In the genomic region with DNA sequence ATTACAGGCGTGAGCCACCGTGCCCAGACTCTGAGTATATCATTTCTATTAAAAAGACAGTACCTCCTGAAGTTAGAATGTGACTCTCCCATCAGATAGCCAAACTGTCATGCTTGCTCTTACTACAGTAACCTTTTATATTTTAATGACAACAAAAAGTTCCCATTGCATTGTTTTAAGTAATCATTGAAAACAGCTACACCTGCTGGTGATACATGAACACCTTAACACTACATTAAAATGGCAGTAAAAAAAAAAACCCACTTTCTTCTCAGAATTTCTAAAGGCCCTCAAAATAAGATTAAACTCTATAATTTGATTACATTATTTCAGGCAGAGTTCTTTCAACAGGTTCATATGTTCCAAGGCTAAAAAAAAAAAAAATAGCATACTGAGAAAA, we compare ENCODE assay signal across 14 cellular contexts.
DNase-seq lines count a peak whose midpoint lies in the region; ATAC-seq, FAIRE-seq and TF ChIP-seq lines count a peak whose summit lies in the region.
"Had no signal": no experiment of that assay in that cellular context is flagged by ENCODE, and none has a peak within 500 bp of the region (broad histone marks: within the 10 kb centered on the region; RNA-seq: fewer than 3 reads in every experiment).

No MANE protein-coding gene starts in this region.

- H3K4me2 ChIP-seq in HepG2 (ENCODE audit: low read depth, low read length) (no peak overlapping the region), OCI-LY7 (ENCODE audit: low read length) (no peak overlapping the region)
- H3K4me2 ChIP-seq: BLaER1 treated with 17β-estradiol and CSF1 and Interleukin-3, amounts not matched to agents 10 nM and 100 nM had no signal

- TF ChIP-seq RAD21 in liver (IDR thresholded peaks at IDR 0.05) (peak; percentile 19 to 45), HepG2 (CRISPR knock-in tag; IDR thresholded peaks at IDR 0.05) (no peak)

- H3K36me3 ChIP-seq in liver (ENCODE audit: control insufficient read depth in 4 of 4, insufficient read depth in 3 of 4, low read depth in 1 of 4, low read length in 3 of 4) (peaks cover 17 to 46% (median 35%) of the 10 kb centered on the region in 4 donors), HepG2 (replicated peaks in 1 of 2; ENCODE audit: control insufficient read depth in 1 of 2, insufficient read depth in 2 of 2, low read length in 2 of 2) (peaks cover 24 to 79% of the 10 kb centered on the region in 2 experiments), OCI-LY7 (ENCODE audit: insufficient read depth, low read length) (peaks cover 78% of the 10 kb centered on the region), sigmoid colon (peaks cover 24 to 95% (median 54%) of the 10 kb centered on the region in 4 donors)

- no peak overlapping the region for H3K27ac ChIP-seq in liver (ENCODE audit: low read depth in 1 of 2, low read length in 2 of 2)
- H3K27ac ChIP-seq in HepG2 (ENCODE audit: extremely low read length, insufficient read depth, low read length), result no peak overlapping the region
- no peak overlapping the region for H3K27ac ChIP-seq in OCI-LY7 (ENCODE audit: low read depth, low read length, poor library complexity, severe bottlenecking)
- no peak overlapping the region for H3K27ac ChIP-seq in sigmoid colon
- H3K27ac ChIP-seq: BLaER1 treated with 17β-estradiol and CSF1 and Interleukin-3, amounts not matched to agents 10 nM and 100 nM; lower lobe of right lung had no signal

- no peaks in the 10 kb centered on the region for H3K9me2 ChIP-seq in OCI-LY7 (ENCODE audit: insufficient read depth, low read length)

- H3K9me3 ChIP-seq in liver (ENCODE audit: control insufficient read depth in 4 of 4, low read length in 3 of 4), result no peaks in the 10 kb centered on the region
- H3K9me3 ChIP-seq in HepG2 (ENCODE audit: low read length), result no peaks in the 10 kb centered on the region
- H3K9me3 ChIP-seq in OCI-LY7 (ENCODE audit: low read length), result no peaks in the 10 kb centered on the region
- H3K9me3 ChIP-seq in sigmoid colon, result no peaks in the 10 kb centered on the region
- H3K9me3 ChIP-seq: BLaER1 treated with 17β-estradiol and CSF1 and Interleukin-3, amounts not matched to agents 10 nM and 100 nM; lower lobe of right lung had no signal

- H2AFZ ChIP-seq in HepG2 (ENCODE audit: low read length), result no peak overlapping the region
- H2AFZ ChIP-seq in OCI-LY7 (ENCODE audit: low read length), result no peak overlapping the region

- no peak for TF ChIP-seq EP300 in HepG2 (IDR thresholded peaks at IDR 0.05; ENCODE audit: low read depth in 2 of 2, low read length in 2 of 2)
- no peak for TF ChIP-seq EP300 in HepG2 (CRISPR knock-in tag; IDR thresholded peaks at IDR 0.05; ENCODE audit: borderline replicate concordance)
- TF ChIP-seq EP300 in sigmoid colon (IDR thresholded peaks at IDR 0.05), result no peak

- H4K20me1 ChIP-seq in HepG2 (ENCODE audit: insufficient read depth, low read length) (no peaks in the 10 kb centered on the region; the same call in 1 of the 2 replicates), OCI-LY7 (ENCODE audit: insufficient read depth, low read length) (no peaks in the 10 kb centered on the region)

- intact Hi-C loops in HepG2 (cut with micrococcal nuclease; ENCODE audit: unreplicated experiment), result no loop called here
- intact Hi-C loops in OCI-LY7 (cut with micrococcal nuclease; ENCODE audit: unreplicated experiment), result no loop called here
- intact Hi-C loops in sigmoid colon (cut with DNase I), result no loop called here

- BruUV-seq in HepG2 (replicated peaks; lab: Mats Ljungman, UMichigan), result no TSS peak
- BruUV-seq in OCI-LY7 (replicated peaks; lab: Mats Ljungman, UMichigan), result no TSS peak

- in situ Hi-C loops in HepG2 (cut with HindIII; ENCODE audit: extremely low pct_ligation_motif_present, low pct_unique_long_range_greater_than_20kb), result no loop called here

- no peak for FAIRE-seq in HepG2 (lab: Jason Lieb, UNC)

- H3K9ac ChIP-seq in liver (ENCODE audit: low read depth in 1 of 2, low read length in 2 of 2) (no peak overlapping the region), HepG2 (ENCODE audit: insufficient read depth, low read depth, low read length) (no peak overlapping the region)
- H3K9ac ChIP-seq: BLaER1 treated with 17β-estradiol and CSF1 and Interleukin-3, amounts not matched to agents 10 nM and 100 nM had no signal

- CTCF ChIA-PET in HepG2 (lab: Yijun Ruan, JAX; ENCODE audit: low intra/inter-chr PET ratio, low total read pairs) (no interaction called here), OCI-LY7 (lab: Charles Lee; ENCODE audit: unreplicated experiment) (no interaction called here)

- H3K79me2 ChIP-seq in HepG2 (ENCODE audit: insufficient read depth, low read length) (no peaks in the 10 kb centered on the region), OCI-LY7 (ENCODE audit: insufficient read depth, low read depth, low read length) (no peaks in the 10 kb centered on the region)

- H3K4me1 ChIP-seq in liver (ENCODE audit: control insufficient read depth in 4 of 4, insufficient read depth in 4 of 4, low read length in 3 of 4) (no peaks in the 10 kb centered on the region), HepG2 (ENCODE audit: insufficient read depth, low read length) (no peaks in the 10 kb centered on the region), OCI-LY7 (ENCODE audit: insufficient read depth, low read length, poor library complexity, severe bottlenecking) (no peaks in the 10 kb centered on the region), sigmoid colon (no peaks in the 10 kb centered on the region)
- H3K4me1 ChIP-seq: lower lobe of right lung had no signal

- no peak for TF ChIP-seq CTCF in liver (IDR thresholded peaks at IDR 0.05; ENCODE audit: low read depth, low read length, missing input control)
- TF ChIP-seq CTCF in HepG2 (CRISPR knock-in tag; IDR thresholded peaks at IDR 0.05), result no peak
- peak; percentile 72 for TF ChIP-seq CTCF in OCI-LY7 (conservative IDR thresholded peaks at IDR 0.05; ENCODE audit: low read length)
- peak; percentile 17 for TF ChIP-seq CTCF in fibroblast of mammary gland (conservative IDR thresholded peaks at IDR 0.05; ENCODE audit: control insufficient read depth, insufficient read depth, low read depth, low read length)
- no peak for TF ChIP-seq CTCF in sigmoid colon (IDR thresholded peaks at IDR 0.05)

- WGBS in liver, result 98% methylated on average over 2 of the region's 2 CpGs
- 100% methylated on average over 2 of the region's 2 CpGs for WGBS in HepG2 (ENCODE audit: low lambda C conversion rate)
- 96 to 97% methylated on average over 2 of the region's 2 CpGs for WGBS in sigmoid colon, 2 donors

- POLR2A ChIA-PET in HepG2 (lab: Yijun Ruan, JAX) (no interaction called here), OCI-LY7 (lab: Charles Lee) (interaction anchor here (0.5 to 1.0 kb wide), 3 partner anchors 8 to 100 kb away, joined by 3 to 5 read pairs (median 4); no protein-coding TSS in a partner anchor)

- TF ChIP-seq POLR2A in HepG2 (IDR thresholded peaks at IDR 0.05; ENCODE audit: insufficient read depth in 1 of 2, low read depth in 2 of 2, low read length in 2 of 2) (no peak), sigmoid colon (IDR thresholded peaks at IDR 0.05) (no peak)

- H3K4me3 ChIP-seq in liver (ENCODE audit: low read depth in 1 of 3, low read length in 3 of 3) (no peak overlapping the region), HepG2 (replicated peaks in 1 of 3; ENCODE audit: insufficient read depth in 1 of 3, low read depth in 2 of 3, low read length in 3 of 3) (no peak overlapping the region), OCI-LY7 (ENCODE audit: low read depth, low read length, poor library complexity, severe bottlenecking) (no peak overlapping the region), fibroblast of mammary gland (ENCODE audit: control insufficient read depth, low read depth, low read length) (no peak overlapping the region), sigmoid colon (no peak overlapping the region)
- H3K4me3 ChIP-seq: BLaER1 treated with 17β-estradiol and CSF1 and Interleukin-3, amounts not matched to agents 10 nM and 100 nM; dorsolateral prefrontal cortex; lower lobe of right lung had no signal

- H3K27me3 ChIP-seq in liver (ENCODE audit: control insufficient read depth in 4 of 4, insufficient read depth in 4 of 4, low read length in 3 of 4) (no peaks in the 10 kb centered on the region), HepG2 (ENCODE audit: control insufficient read depth in 1 of 2, insufficient read depth in 2 of 2, low read length in 2 of 2) (no peaks in the 10 kb centered on the region), sigmoid colon (no peaks in the 10 kb centered on the region)
- H3K27me3 ChIP-seq: BLaER1 treated with 17β-estradiol and CSF1 and Interleukin-3, amounts not matched to agents 10 nM and 100 nM; dorsolateral prefrontal cortex had no signal

- no peak for DNase-seq in HepG2 (ENCODE audit: low spot score)
- DNase-seq in OCI-LY7 (ENCODE audit: low spot score), result peak; percentile 18
- DNase-seq in fibroblast of mammary gland (ENCODE audit: low read depth), result no peak
- no peak for DNase-seq in sigmoid colon
- DNase-seq in activated gamma-delta T cell (lab: John Stamatoyannopoulos, UW), result no peak
- no peak for DNase-seq in GM19240 (ENCODE audit: insufficient read length, low spot score)
- no peak for DNase-seq in NCI-H526 (lab: John Stamatoyannopoulos, UW)
- DNase-seq: dorsolateral prefrontal cortex, lower lobe of right lung, NCI-H1105 treated with DMSO at 0.1 percent for 48 hours, nucleus accumbens, SHP77 treated with DMSO at 0.1 percent for 48 hours had no signal

- ATAC-seq in HepG2, result no peak
- ATAC-seq: lower lobe of right lung had no signal

TF ChIP-seq in liver, 16 proteins besides CTCF, POLR2A, EP300 and RAD21 (continues in another document):
- TF ChIP-seq GABPA (IDR thresholded peaks at IDR 0.05 in 1 of 2, conservative IDR thresholded peaks at IDR 0.05 in 1 of 2) (no peak), SP1 (IDR thresholded peaks at IDR 0.05) (no peak)
- TF ChIP-seq, protein P1, sequence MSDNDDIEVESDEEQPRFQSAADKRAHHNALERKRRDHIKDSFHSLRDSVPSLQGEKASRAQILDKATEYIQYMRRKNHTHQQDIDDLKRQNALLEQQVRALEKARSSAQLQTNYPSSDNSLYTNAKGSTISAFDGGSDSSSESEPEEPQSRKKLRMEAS (IDR thresholded peaks at IDR 0.05), result no peak

TF ChIP-seq in HepG2, 621 proteins besides CTCF, POLR2A, EP300 and RAD21 (continues in another document):
- no peak for TF ChIP-seq SRF (IDR thresholded peaks at IDR 0.05; ENCODE audit: low read depth, low read length)
- TF ChIP-seq RBFOX2 (IDR thresholded peaks at IDR 0.05; ENCODE audit: low read depth, low read length), result no peak
- TF ChIP-seq SRSF9 (IDR thresholded peaks at IDR 0.05; ENCODE audit: borderline replicate concordance, insufficient read depth, low read depth, low read length, poor library complexity, severe bottlenecking), result no peak
- TF ChIP-seq, protein P2, sequence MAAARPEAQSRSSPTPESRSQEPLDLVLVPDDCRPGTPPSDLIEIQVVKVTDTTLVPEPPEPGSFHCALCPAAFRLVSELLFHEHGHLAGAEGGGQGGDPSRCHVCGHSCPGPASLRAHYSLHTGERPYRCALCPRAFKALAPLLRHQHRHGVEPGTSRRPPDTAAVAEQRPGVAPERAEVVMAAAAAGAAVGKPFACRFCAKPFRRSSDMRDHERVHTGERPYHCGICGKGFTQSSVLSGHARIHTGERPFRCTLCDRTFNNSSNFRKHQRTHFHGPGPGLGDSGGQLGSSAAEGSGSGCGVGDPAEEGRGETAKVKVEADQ (CRISPR knock-in tag; IDR thresholded peaks at IDR 0.05; ENCODE audit: borderline replicate concordance), result no peak

Comparison
In these comparisons a context has a peak if more than half of its experiments do, and no peak if none do; other contexts are left out.
1. CTCF ChIP-seq: peak in OCI-LY7 (single experiment) and fibroblast of mammary gland (single experiment); none in liver (single experiment), HepG2 (single experiment) and sigmoid colon (0 of 4).